22 cellular contexts compared by ENCODE assay signal in genomic region chr15:72991026-72991425, GRCh38.
A peak's percentile ranks its signal among the peaks of the same experiment; 100 is the strongest.
DNase-seq lines count a peak whose midpoint lies in the region; FAIRE-seq and TF ChIP-seq lines count a peak whose summit lies in the region.
"Had no signal": no experiment of that assay in that cellular context is flagged by ENCODE, and none has a peak within 500 bp of the region (broad histone marks: within the 10 kb centered on the region; RNA-seq: fewer than 3 reads in every experiment).

No MANE protein-coding gene starts in this region.

- BruUV-seq in mammary epithelial cell (replicated peaks; lab: Mats Ljungman, UMichigan), result no TSS peak

- no peak for TF ChIP-seq CTCF in mammary epithelial cell (conservative IDR thresholded peaks at IDR 0.05 in 1 of 2, IDR thresholded peaks at IDR 0.05 in 1 of 2; ENCODE audit: extremely low read depth in 1 of 2, insufficient read depth in 1 of 2, low read depth in 1 of 2, low read length in 2 of 2)
- no peak for TF ChIP-seq CTCF in keratinocyte (optimal IDR thresholded peaks at IDR 0.05 in 1 of 3, IDR thresholded peaks at IDR 0.05 in 1 of 3, conservative IDR thresholded peaks at IDR 0.05 in 1 of 3; ENCODE audit: extremely low read depth in 1 of 3, insufficient read depth in 2 of 3, low read length in 3 of 3)

- intact Hi-C loops in mammary epithelial cell (cut with micrococcal nuclease), result no loop called here
- intact Hi-C loops in posterior cingulate gyrus (cut with DNase I), result no loop called here

- H2AFZ ChIP-seq in mammary epithelial cell (ENCODE audit: low read depth, low read length) (peak overlapping the region; percentile 0), keratinocyte (ENCODE audit: control insufficient read depth, low read length) (no peak overlapping the region)

- H3K27me3 ChIP-seq in mammary epithelial cell (ENCODE audit: insufficient read depth, low read length) (no peaks in the 10 kb centered on the region), keratinocyte (ENCODE audit: control insufficient read depth, extremely low read depth, insufficient read depth, low read length) (no peaks in the 10 kb centered on the region)
- H3K27me3 ChIP-seq: BLaER1 had no signal

- H3K9ac ChIP-seq in mammary epithelial cell (ENCODE audit: insufficient read depth, low read length) (no peak overlapping the region), keratinocyte (ENCODE audit: control insufficient read depth, extremely low read depth, insufficient read depth, low read length) (no peak overlapping the region)
- H3K9ac ChIP-seq: BLaER1 had no signal

- H3K9me1 ChIP-seq in keratinocyte (ENCODE audit: control insufficient read depth, extremely low read depth, insufficient read depth, low read length), result no peaks in the 10 kb centered on the region

- H3K4me1 ChIP-seq in mammary epithelial cell (ENCODE audit: insufficient read depth, low read length) (no peaks in the 10 kb centered on the region), keratinocyte (ENCODE audit: control insufficient read depth, extremely low read depth, insufficient read depth, low read length) (peaks cover 11% of the 10 kb centered on the region)
- H3K4me1 ChIP-seq: BLaER1, SJCRH30 had no signal

- DNase-seq in Daoy (ENCODE audit: low read depth), result peak; percentile 49
- peak; percentile 38 for DNase-seq in HS-27A (ENCODE audit: low read depth)
- DNase-seq in mammary epithelial cell, result no peak
- DNase-seq in keratinocyte (ENCODE audit: low read depth, low spot score), result no peak
- no peak for DNase-seq in AG20443 (ENCODE audit: low spot score)
- no peak for DNase-seq in mucosa of gallbladder (ENCODE audit: low spot score)
- DNase-seq in posterior cingulate gyrus, result no peak
- no peak for DNase-seq in activated naive CD4-positive, alpha-beta T cell treated with Interleukin-2 at 50 U/mL for 16 hours
- DNase-seq: CD8-positive, alpha-beta T cell; DMS79; GDM1; KBM-7; NCI-H1436; NCI-H2029; NCI-H2171; NCI-H748 treated with DMSO at 0.1 percent for 48 hours; SJCRH30; SW 1271 had no signal

- H3K4me2 ChIP-seq in mammary epithelial cell (ENCODE audit: insufficient read depth, low read depth, low read length), result no peak overlapping the region
- H3K4me2 ChIP-seq in keratinocyte (ENCODE audit: control insufficient read depth, extremely low read depth, insufficient read depth, low read depth, low read length), result peak overlapping the region; percentile 12
- H3K4me2 ChIP-seq: BLaER1 had no signal

- WGBS in mammary epithelial cell (ENCODE audit: low coverage, missing lambda C conversion rate), result 84% methylated on average over 3 of the region's 3 CpGs

- H3K9me3 ChIP-seq in mammary epithelial cell (replicated peaks; ENCODE audit: insufficient read depth, low read length) (no peaks in the 10 kb centered on the region), keratinocyte (ENCODE audit: control insufficient read depth, low read depth, low read length) (no peaks in the 10 kb centered on the region)
- H3K9me3 ChIP-seq: BLaER1, SJCRH30 had no signal

- H3K27ac ChIP-seq in mammary epithelial cell (ENCODE audit: insufficient read depth, low read depth, low read length), result no peak overlapping the region
- no peak overlapping the region for H3K27ac ChIP-seq in keratinocyte (ENCODE audit: control insufficient read depth, insufficient read depth, low read length)
- H3K27ac ChIP-seq: BLaER1, SJCRH30 had no signal

- FAIRE-seq in keratinocyte (lab: Jason Lieb, UNC), result no peak
- FAIRE-seq: GM12891, GM18507, H54 had no signal

- H3K4me3 ChIP-seq in mammary epithelial cell (replicated peaks in 1 of 3; ENCODE audit: insufficient read depth in 1 of 3, low read depth in 2 of 3, low read length in 3 of 3) (no peak overlapping the region), keratinocyte (ENCODE audit: control insufficient read depth in 2 of 3, extremely low read depth in 1 of 3, insufficient read depth in 2 of 3, low read depth in 1 of 3, low read length in 3 of 3) (no peak overlapping the region)
- H3K4me3 ChIP-seq: BLaER1, SJCRH30 had no signal

- dilution Hi-C loops in mammary epithelial cell (cut with HindIII; ENCODE audit: low sequenced_read_pairs) (no loop called here), keratinocyte (cut with MboI; ENCODE audit: extremely low pct_ligation_motif_present, low sequenced_read_pairs) (no loop called here)

- no peaks in the 10 kb centered on the region for H3K79me2 ChIP-seq in mammary epithelial cell (ENCODE audit: insufficient read depth, low read length)
- no peaks in the 10 kb centered on the region for H3K79me2 ChIP-seq in keratinocyte (ENCODE audit: control insufficient read depth, insufficient read depth, low read length)

- CTCF ChIA-PET in mammary epithelial cell (lab: Charles Lee; ENCODE audit: low non-redundant PET), result no interaction called here

- in situ Hi-C loops in mammary epithelial cell (cut with MboI; ENCODE audit: low sequenced_read_pairs in 2 of 2), result no loop called here

- H3K36me3 ChIP-seq in mammary epithelial cell (ENCODE audit: insufficient read depth, low read length), result no peaks in the 10 kb centered on the region
- no peaks in the 10 kb centered on the region for H3K36me3 ChIP-seq in keratinocyte (ENCODE audit: control insufficient read depth in 2 of 2, extremely low read depth in 1 of 2, insufficient read depth in 2 of 2, low read length in 2 of 2)
- H3K36me3 ChIP-seq: BLaER1, SJCRH30 had no signal

- H4K20me1 ChIP-seq in mammary epithelial cell (ENCODE audit: insufficient read depth, low read length) (no peaks in the 10 kb centered on the region), keratinocyte (ENCODE audit: control insufficient read depth, extremely low read depth, insufficient read depth, low read length) (no peaks in the 10 kb centered on the region)
- H4K20me1 ChIP-seq: BLaER1 had no signal

Comparison
In these comparisons a context has a peak if more than half of its experiments do, and no peak if none do; other contexts are left out.
1. DNase-seq: peak in Daoy (single experiment) and HS-27A (single experiment); none in mammary epithelial cell (single experiment), keratinocyte (single experiment), AG20443 (single experiment), mucosa of gallbladder (single experiment), posterior cingulate gyrus (0 of 10) and activated naive CD4-positive, alpha-beta T cell treated with Interleukin-2 at 50 U/mL for 16 hours (single experiment).